ENCODE assay signal across 8 cellular contexts in the genomic region with DNA sequence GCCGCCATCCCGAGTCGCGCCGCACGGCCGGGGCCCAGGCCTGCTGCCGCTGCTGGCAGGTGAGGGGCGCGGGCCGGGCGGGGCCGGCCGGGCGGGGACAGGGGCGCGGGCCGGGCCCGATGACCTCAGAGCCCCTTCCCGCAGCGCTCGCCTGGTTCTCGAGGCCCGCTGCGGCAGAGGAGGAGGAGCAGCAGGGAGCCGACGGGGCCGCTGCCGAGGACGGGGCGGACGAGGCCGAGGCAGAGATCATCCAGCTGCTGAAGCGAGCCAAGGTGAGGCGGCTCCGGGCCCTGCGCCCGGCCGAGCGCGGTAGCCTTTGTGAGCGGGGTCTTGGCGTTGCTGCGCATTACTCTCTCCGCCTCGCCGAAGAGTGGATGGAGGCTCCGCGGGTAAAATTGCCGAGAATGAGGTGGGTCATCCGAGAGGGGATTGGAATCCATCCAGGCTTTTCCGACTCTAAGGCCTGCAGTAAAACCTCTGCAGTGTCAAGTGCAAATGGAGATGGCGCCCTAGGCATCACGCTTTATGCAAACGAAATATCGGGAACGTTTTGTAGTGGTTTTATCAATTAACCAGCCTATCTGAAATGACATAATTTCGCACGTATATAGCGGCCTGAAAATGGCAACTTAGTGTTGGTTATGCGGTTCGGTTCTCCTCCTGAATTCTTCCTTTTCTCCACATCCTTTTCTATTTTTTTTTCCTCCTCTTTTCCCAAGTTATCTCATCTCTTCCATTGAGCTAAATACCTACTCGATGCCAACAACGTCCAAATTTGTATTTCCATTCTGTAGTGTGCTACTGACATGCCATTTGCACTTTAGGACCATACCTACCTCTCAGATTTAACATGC. TPM values are rescaled to one million over a fixed set of nuclear protein-coding genes. Genes with fewer than 3 reads are reported as not detected.
DNase-seq lines count a peak whose midpoint lies in the region; ATAC-seq and TF ChIP-seq lines count a peak whose summit lies in the region.

No MANE protein-coding gene starts in this region.

- H3K27me3 ChIP-seq in PC-9 (ENCODE audit: insufficient read depth, low read depth) = no peaks in the 10 kb centered on the region
- no peaks in the 10 kb centered on the region for H3K27me3 ChIP-seq in mesenchymal stem cell (ENCODE audit: control insufficient read depth in 1 of 2, insufficient read depth in 1 of 2, low read length in 2 of 2)
- no peaks in the 10 kb centered on the region for H3K27me3 ChIP-seq in upper lobe of left lung

- peak; percentile 21 for ATAC-seq in GM18519 (IDR thresholded peaks at IDR 0.05; ENCODE audit: low FRiP score, unreplicated experiment)
- ATAC-seq in HG03066 (IDR thresholded peaks at IDR 0.05; ENCODE audit: low read depth, unreplicated experiment) = peak; percentile 29
- ATAC-seq in upper lobe of left lung (ENCODE audit: low FRiP score in 2 of 2) = peak; percentile 8 to 57

- H3K4me2 ChIP-seq in PC-9 = peak overlapping the region; percentile 89
- H3K4me2 ChIP-seq in mesenchymal stem cell (ENCODE audit: low read length, poor library complexity, severe bottlenecking) = peak overlapping the region; percentile 84

- peak overlapping the region; percentile 54 for H2BK120ac ChIP-seq in mesenchymal stem cell (ENCODE audit: low read depth, low read length)

- peaks cover 21% of the 10 kb centered on the region for H3K4me1 ChIP-seq in PC-9 (replicated peaks; ENCODE audit: insufficient read depth)
- no peaks in the 10 kb centered on the region for H3K4me1 ChIP-seq in mesenchymal stem cell (ENCODE audit: control insufficient read depth, insufficient read depth, low read depth, low read length)
- H3K4me1 ChIP-seq in upper lobe of left lung = peaks cover 15 to 33% (median 30%) of the 10 kb centered on the region in 4 donors

- BruUV-seq in PC-9 (replicated peaks; lab: Mats Ljungman, UMichigan) = no TSS peak

- H3K27ac ChIP-seq in PC-9 (peak overlapping the region; percentile 97), coronary artery (peak overlapping the region; percentile 76 to 97), mesenchymal stem cell (ENCODE audit: low read length, poor library complexity, severe bottlenecking) (peak overlapping the region; percentile 45), upper lobe of left lung (peak overlapping the region; percentile 93 to 97 (median 94))

- peaks cover 26% of the 10 kb centered on the region for H3K79me1 ChIP-seq in mesenchymal stem cell (replicated peaks; ENCODE audit: low read length, poor library complexity, severe bottlenecking)

- H3K9me3 ChIP-seq in PC-9 (ENCODE audit: insufficient read depth, low read depth) (peaks cover 9% of the 10 kb centered on the region; the same call in 1 of the 2 replicates), mesenchymal stem cell (ENCODE audit: control insufficient read depth, low read length) (peaks cover 8% of the 10 kb centered on the region), upper lobe of left lung (no peaks in the 10 kb centered on the region)

- peak overlapping the region; percentile 77 to 99 for H3K18ac ChIP-seq in mesenchymal stem cell (ENCODE audit: low read depth in 1 of 2, low read length in 2 of 2)

- H2BK15ac ChIP-seq in mesenchymal stem cell (ENCODE audit: low read depth, poor library complexity, severe bottlenecking) = no peak overlapping the region

- POLR2A ChIA-PET in PC-9 (lab: Charles Lee; ENCODE audit: unreplicated experiment) = interaction anchor here (0.5 to 0.7 kb wide), 6 partner anchors 8 to 364 kb away, joined by 3 to 15 read pairs (median 6); no protein-coding TSS in a partner anchor

- H4K8ac ChIP-seq in mesenchymal stem cell (ENCODE audit: low read length) = peak overlapping the region; percentile 69

- no peak for TF ChIP-seq EP300 in upper lobe of left lung (IDR thresholded peaks at IDR 0.05)

- H3K23ac ChIP-seq in mesenchymal stem cell (ENCODE audit: low read length in 2 of 2) = peak overlapping the region in 1 of 2 experiments; percentile 15

- H3K4ac ChIP-seq in mesenchymal stem cell (ENCODE audit: low read depth in 1 of 2, low read length in 2 of 2) = peak overlapping the region; percentile 13 to 40

- no peak overlapping the region for H2AK5ac ChIP-seq in mesenchymal stem cell (ENCODE audit: low read length, severe bottlenecking)

- peak overlapping the region; percentile 61 for H4K91ac ChIP-seq in mesenchymal stem cell (ENCODE audit: low read length)

- H3K4me3 ChIP-seq in PC-9 (peak overlapping the region; percentile 85), coronary artery (peak overlapping the region; percentile 89), mesenchymal stem cell (ENCODE audit: insufficient read depth in 1 of 2, low read depth in 1 of 2, low read length in 2 of 2) (peak overlapping the region; percentile 84 to 95), upper lobe of left lung (peak overlapping the region; percentile 70 to 87 (median 80))

- H3K36me3 ChIP-seq in PC-9 (ENCODE audit: low read depth) (peaks cover 29% of the 10 kb centered on the region), mesenchymal stem cell (ENCODE audit: control insufficient read depth in 1 of 2, insufficient read depth in 2 of 2, low read depth in 1 of 2, low read length in 2 of 2) (peaks cover 16 to 42% of the 10 kb centered on the region in 2 experiments), upper lobe of left lung (peaks cover 21 to 43% (median 27%) of the 10 kb centered on the region in 4 donors)

- H3K14ac ChIP-seq in mesenchymal stem cell (ENCODE audit: low read length in 2 of 2) = peak overlapping the region; percentile 74 to 85

- H2BK12ac ChIP-seq in mesenchymal stem cell (ENCODE audit: low read length in 2 of 2) = peak overlapping the region in 1 of 2 experiments; percentile 80

- DNase-seq in AG08396 (ENCODE audit: low spot score) (peak; percentile 57), PC-9 (no peak), coronary artery (ENCODE audit: low spot score) (peak; percentile 77), mesenchymal stem cell (peak; percentile 55), upper lobe of left lung (peak in 1 of 2 donors; percentile 28), NCI-H2029 treated with DMSO at 0.1 percent for 48 hours (lab: John Stamatoyannopoulos, UW) (no peak)

- no peak overlapping the region for H2BK5ac ChIP-seq in mesenchymal stem cell (ENCODE audit: low read depth, low read length, poor library complexity, severe bottlenecking)

- H3K9me2 ChIP-seq in PC-9 (ENCODE audit: insufficient read depth) = no peaks in the 10 kb centered on the region

- TF ChIP-seq CTCF in PC-9 (conservative IDR thresholded peaks at IDR 0.05) (no peak), coronary artery (IDR thresholded peaks at IDR 0.05) (no peak), upper lobe of left lung (IDR thresholded peaks at IDR 0.05) (no peak)

- peaks cover 8% of the 10 kb centered on the region; the same call in 1 of the 2 replicates for H4K20me1 ChIP-seq in PC-9 (ENCODE audit: insufficient read depth)

- no peak overlapping the region for H2AFZ ChIP-seq in PC-9
- H2AFZ ChIP-seq in mesenchymal stem cell (ENCODE audit: low read depth, low read length) = peak overlapping the region; percentile 70

- intact Hi-C loops in PC-9 (cut with micrococcal nuclease; ENCODE audit: unreplicated experiment) = loop anchor here (2.0 to 5.0 kb wide), 3 partner anchors 79 to 349 kb away; no protein-coding TSS in a partner anchor

- CTCF ChIA-PET in PC-9 (lab: Charles Lee) = interaction anchor here (1.3 to 1.6 kb wide), 2 partner anchors 29 to 55 kb away, joined by 4 to 8 read pairs; partner anchors contain the start of gene ADORA2B

- no peak for TF ChIP-seq POLR2A in upper lobe of left lung (IDR thresholded peaks at IDR 0.05)

- WGBS in mesenchymal stem cell = 2% methylated on average over 58 of the region's 64 CpGs
- 2 to 3% methylated on average over 13 to 39 of the region's 64 CpGs for WGBS in upper lobe of left lung, 2 donors

- H3K9ac ChIP-seq in mesenchymal stem cell (ENCODE audit: low read length) = peak overlapping the region; percentile 99

- peaks cover 20% of the 10 kb centered on the region for H3F3A ChIP-seq in PC-9 (ENCODE audit: insufficient read depth, low read depth)

- peaks cover 60% of the 10 kb centered on the region for H3K79me2 ChIP-seq in PC-9 (ENCODE audit: low read depth)

RNA-seq across cellular contexts. Expression of gene TTC19, which starts 0.6 kb away (rescaled TPM):
- total RNA-seq in PC-9 (2021) (53.5 and 74.7 TPM in 2 replicates), upper lobe of left lung (100 to 1,000 TPM in 3 of 6 donors, 10 to 100 TPM in 3; 33.2 to 229 (median 92.9) TPM)
- 14.5 TPM for polyA plus RNA-seq in mesenchymal stem cell (2013, experiment 1 of 2)
- 15.3 TPM for polyA plus RNA-seq in mesenchymal stem cell (2013, experiment 2 of 2)

RNA-seq across cellular contexts. Expression of gene ZSWIM7, which starts 0.7 kb away (rescaled TPM):
- total RNA-seq in PC-9 (2021) = 13.0 and 19.1 TPM in 2 replicates
- polyA plus RNA-seq in mesenchymal stem cell (2013, experiment 1 of 2) = 16.4 TPM
- 16.5 TPM for polyA plus RNA-seq in mesenchymal stem cell (2013, experiment 2 of 2)
- total RNA-seq in upper lobe of left lung = 10 to 100 TPM; 20.8 to 30.7 (median 23.4) TPM

RNA-seq across cellular contexts. Expression of gene ADORA2B, which starts 55.3 kb away (rescaled TPM):
- total RNA-seq in PC-9 (2021) (32.6 and 42.7 TPM in 2 replicates), upper lobe of left lung (10 to 100 TPM in 3 of 6 donors, 1 to 10 TPM in 3; 4.2 to 18.8 (median 9.4) TPM)
- 23.8 TPM for polyA plus RNA-seq in mesenchymal stem cell (2013, experiment 1 of 2)
- polyA plus RNA-seq in mesenchymal stem cell (2013, experiment 2 of 2) = 25.7 TPM

Comparison
In these comparisons a context has a peak if more than half of its experiments do, and no peak if none do; other contexts are left out.
1. DNase-seq: peak in AG08396 (single experiment), coronary artery (single experiment) and mesenchymal stem cell (single experiment); none in PC-9 (0 of 2) and NCI-H2029 treated with DMSO at 0.1 percent for 48 hours (single experiment).
2. H3K27ac ChIP-seq: peak in every context shown above with its lines; median percentile 97 in PC-9; 94 in upper lobe of left lung; 86 in coronary artery; 45 in mesenchymal stem cell.
3. Peak in every context shown above with its lines, with median percentiles within 50 percentile points of each other: ATAC-seq and H3K4me3 ChIP-seq.